In genomic region chr11:86672007-86672621, GRCh38 we compare ENCODE assay signal across 8 cellular contexts.
A peak's percentile ranks its signal among the peaks of the same experiment; 100 is the strongest.
DNase-seq lines count a peak whose midpoint lies in the region; TF ChIP-seq lines count a peak whose summit lies in the region.

ME3 (minus strand) TSS chr11:86672616.

- no peak for TF ChIP-seq CTCF in GM10266 (IDR thresholded peaks at IDR 0.05; ENCODE audit: control insufficient read depth, insufficient read depth, low read depth, missing control alignments)

- DNase-seq in NCI-H748 (lab: John Stamatoyannopoulos, UW; ENCODE audit: unreplicated experiment), result peak; percentile 30
- no peak for DNase-seq in NCI-H748 treated with DMSO at 0.1 percent for 48 hours (lab: John Stamatoyannopoulos, UW)
- DNase-seq in NCI-H1105 treated with DMSO at 0.1 percent for 48 hours (lab: John Stamatoyannopoulos, UW), result peak; percentile 72
- peak; percentile 21 to 38 for DNase-seq in activated CD4-positive, alpha-beta T cell treated with anti-CD3 and anti-CD28 coated beads for 24 hours (ENCODE audit: low read depth in 2 of 2)
- peak; percentile 72 for DNase-seq in kidney tubule cell (ENCODE audit: low spot score)
- DNase-seq in stimulated activated CD4-positive, alpha-beta T cell treated with anti-CD3 and anti-CD28 coated beads, Interleukin-12 subunit alpha, Interleukin-12 subunit beta, amount 100 ng/mL, for 24 hours (ENCODE audit: low read depth in 2 of 2), result peak; percentile 18 to 46
- DNase-seq in GM10266 (ENCODE audit: extremely low spot score), result no peak

- H3K27ac ChIP-seq in cingulate gyrus (ENCODE audit: low read depth, low read length), result peak within 1 kb of the TSS; percentile 73

Comparison
In these comparisons a context has a peak if more than half of its experiments do, and no peak if none do; other contexts are left out.
1. DNase-seq: peak in NCI-H748 (single experiment), NCI-H1105 treated with DMSO at 0.1 percent for 48 hours (single experiment), activated CD4-positive, alpha-beta T cell treated with anti-CD3 and anti-CD28 coated beads for 24 hours (2 of 2), kidney tubule cell (single experiment) and stimulated activated CD4-positive, alpha-beta T cell treated with anti-CD3 and anti-CD28 coated beads, Interleukin-12 subunit alpha, Interleukin-12 subunit beta, amount 100 ng/mL, for 24 hours (2 of 2); none in NCI-H748 treated with DMSO at 0.1 percent for 48 hours (single experiment) and GM10266 (single experiment).